19 cellular contexts compared by ENCODE assay signal in genomic region chr6:21392177-21392576, GRCh38.
"Had no signal": no experiment of that assay in that cellular context is flagged by ENCODE, and none has a peak within 500 bp of the region (broad histone marks: within the 10 kb centered on the region; RNA-seq: fewer than 3 reads in every experiment).

No MANE protein-coding gene starts in this region.

- H3K36me3 ChIP-seq: esophagus squamous epithelium, left ventricle myocardium inferior, lower lobe of right lung, neutrophil, upper lobe of left lung, uterus had no signal

- H3K4me1 ChIP-seq: esophagus squamous epithelium, left ventricle myocardium inferior, lower lobe of right lung, upper lobe of left lung, uterus had no signal

- H3K27ac ChIP-seq: esophagus squamous epithelium, left ventricle myocardium inferior, lower lobe of right lung, neutrophil, upper lobe of left lung, uterus had no signal

- H3K4me1 Mint-ChIP-seq: immature natural killer cell; naive thymus-derived CD4-positive, alpha-beta T cell had no signal

- H3K27me3 ChIP-seq: esophagus squamous epithelium, neutrophil, upper lobe of left lung, uterus had no signal

- H3K4me3 Mint-ChIP-seq: dendritic cell treated with granulocyte-macrophage colony-stimulating factor and Interleukin-4, amounts not matched to agents 40 ng/mL and 50 ng/mL, for 4 days; immature natural killer cell; naive thymus-derived CD4-positive, alpha-beta T cell; nephron progenitor cell had no signal

- H3K4me3 ChIP-seq: esophagus squamous epithelium, left ventricle myocardium inferior, lower lobe of right lung, upper lobe of left lung, uterus had no signal

- DNase-seq: esophagus squamous epithelium; foreskin fibroblast; immature natural killer cell; kidney; left cardiac atrium; left ventricle myocardium inferior; lower lobe of right lung; mesenchymal stem cell; naive thymus-derived CD4-positive, alpha-beta T cell; nephron progenitor cell; posterior cingulate gyrus; right cardiac atrium; small intestine; stimulated activated CD4-positive, alpha-beta T cell treated with anti-CD3 and anti-CD28 coated beads, Interleukin-12 subunit alpha, Interleukin-12 subunit beta, amount 100 ng/mL, for 4 hours; stimulated activated naive CD4-positive, alpha-beta T cell treated with Interleukin-2 at 50 U/mL for 16 hours; upper lobe of left lung; uterus had no signal

- H3K9me3 Mint-ChIP-seq: dendritic cell treated with granulocyte-macrophage colony-stimulating factor and Interleukin-4, amounts not matched to agents 40 ng/mL and 50 ng/mL, for 4 days; immature natural killer cell; nephron progenitor cell had no signal

- H3K27me3 Mint-ChIP-seq: dendritic cell treated with granulocyte-macrophage colony-stimulating factor and Interleukin-4, amounts not matched to agents 40 ng/mL and 50 ng/mL, for 4 days had no signal

- ATAC-seq: left cardiac atrium; lower lobe of right lung; naive thymus-derived CD4-positive, alpha-beta T cell; right cardiac atrium had no signal

- H3K27ac Mint-ChIP-seq: dendritic cell treated with granulocyte-macrophage colony-stimulating factor and Interleukin-4, amounts not matched to agents 40 ng/mL and 50 ng/mL, for 4 days; immature natural killer cell; naive thymus-derived CD4-positive, alpha-beta T cell; nephron progenitor cell had no signal

- H3K36me3 Mint-ChIP-seq: immature natural killer cell; naive thymus-derived CD4-positive, alpha-beta T cell had no signal

- H3K9me3 ChIP-seq: esophagus squamous epithelium, left ventricle myocardium inferior, lower lobe of right lung, neutrophil, upper lobe of left lung, uterus had no signal
